Comparison of ENCODE assay signal across 1 cellular context in the genomic region with DNA sequence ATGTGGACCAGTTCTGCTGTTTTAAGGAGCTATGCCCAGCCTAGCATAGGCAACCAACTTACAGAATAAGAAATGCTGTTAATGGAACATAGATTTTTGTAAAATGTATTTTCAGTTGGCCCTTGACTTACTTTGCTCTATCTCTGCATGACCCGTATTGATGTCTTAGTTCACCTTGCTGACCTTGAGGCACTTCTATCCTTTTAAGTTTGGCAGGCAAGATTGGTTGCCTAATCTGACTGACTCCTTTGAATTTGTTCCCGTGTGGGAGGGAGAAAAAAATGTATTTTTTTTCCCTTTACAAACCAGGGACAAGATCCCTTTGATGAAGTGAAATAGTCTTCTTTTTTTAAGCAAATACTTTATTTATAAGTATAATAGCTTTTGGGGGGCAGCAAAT.
TF ChIP-seq lines count a peak whose summit lies in the region.

No MANE protein-coding gene starts in this region.

TF ChIP-seq in HepG2, 621 proteins besides CTCF, POLR2A, EP300 and RAD21 (continued from another document and continues in another):
- no peak for TF ChIP-seq FOXO4 (CRISPR knock-in tag; conservative IDR thresholded peaks at IDR 0.05)
- no peak for TF ChIP-seq ZNF138 (CRISPR knock-in tag; IDR thresholded peaks at IDR 0.05; ENCODE audit: low read depth)
- TF ChIP-seq MYPOP (CRISPR knock-in tag; IDR thresholded peaks at IDR 0.05): no peak
- no peak for TF ChIP-seq SRSF9 (IDR thresholded peaks at IDR 0.05; ENCODE audit: borderline replicate concordance, insufficient read depth, low read depth, low read length, poor library complexity, severe bottlenecking)
- TF ChIP-seq SKIL (CRISPR knock-in tag; IDR thresholded peaks at IDR 0.05; ENCODE audit: borderline replicate concordance): no peak
- no peak for TF ChIP-seq RELA (CRISPR knock-in tag; IDR thresholded peaks at IDR 0.05)
- TF ChIP-seq ZSCAN30 (CRISPR knock-in tag; IDR thresholded peaks at IDR 0.05): no peak
- TF ChIP-seq, protein P1, sequence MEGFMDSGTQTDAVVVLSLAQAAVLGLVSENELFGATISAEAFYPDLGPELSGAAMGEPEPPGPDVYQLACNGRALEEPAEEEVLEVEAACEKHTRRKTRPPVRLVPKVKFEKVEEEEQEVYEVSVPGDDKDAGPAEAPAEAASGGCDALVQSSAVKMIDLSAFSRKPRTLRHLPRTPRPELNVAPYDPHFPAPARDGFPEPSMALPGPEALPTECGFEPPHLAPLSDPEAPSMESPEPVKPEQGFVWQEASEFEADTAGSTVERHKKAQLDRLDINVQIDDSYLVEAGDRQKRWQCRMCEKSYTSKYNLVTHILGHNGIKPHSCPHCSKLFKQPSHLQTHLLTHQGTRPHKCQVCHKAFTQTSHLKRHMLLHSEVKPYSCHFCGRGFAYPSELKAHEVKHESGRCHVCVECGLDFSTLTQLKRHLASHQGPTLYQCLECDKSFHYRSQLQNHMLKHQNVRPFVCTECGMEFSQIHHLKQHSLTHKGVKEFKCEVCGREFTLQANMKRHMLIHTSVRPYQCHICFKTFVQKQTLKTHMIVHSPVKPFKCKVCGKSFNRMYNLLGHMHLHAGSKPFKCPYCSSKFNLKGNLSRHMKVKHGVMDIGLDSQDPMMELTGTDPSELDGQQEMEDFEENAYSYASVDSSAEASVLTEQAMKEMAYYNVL (CRISPR knock-in tag; IDR thresholded peaks at IDR 0.05; ENCODE audit: borderline replicate concordance): peak; percentile 85
- no peak for TF ChIP-seq ZNF512 (CRISPR knock-in tag; IDR thresholded peaks at IDR 0.05)
- no peak for TF ChIP-seq HMGA1 (CRISPR knock-in tag; conservative IDR thresholded peaks at IDR 0.05)
- TF ChIP-seq, protein P2, sequence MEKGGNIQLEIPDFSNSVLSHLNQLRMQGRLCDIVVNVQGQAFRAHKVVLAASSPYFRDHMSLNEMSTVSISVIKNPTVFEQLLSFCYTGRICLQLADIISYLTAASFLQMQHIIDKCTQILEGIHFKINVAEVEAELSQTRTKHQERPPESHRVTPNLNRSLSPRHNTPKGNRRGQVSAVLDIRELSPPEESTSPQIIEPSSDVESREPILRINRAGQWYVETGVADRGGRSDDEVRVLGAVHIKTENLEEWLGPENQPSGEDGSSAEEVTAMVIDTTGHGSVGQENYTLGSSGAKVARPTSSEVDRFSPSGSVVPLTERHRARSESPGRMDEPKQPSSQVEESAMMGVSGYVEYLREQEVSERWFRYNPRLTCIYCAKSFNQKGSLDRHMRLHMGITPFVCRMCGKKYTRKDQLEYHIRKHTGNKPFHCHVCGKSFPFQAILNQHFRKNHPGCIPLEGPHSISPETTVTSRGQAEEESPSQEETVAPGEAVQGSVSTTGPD (CRISPR knock-in tag; IDR thresholded peaks at IDR 0.05): no peak
- TF ChIP-seq, protein P3, sequence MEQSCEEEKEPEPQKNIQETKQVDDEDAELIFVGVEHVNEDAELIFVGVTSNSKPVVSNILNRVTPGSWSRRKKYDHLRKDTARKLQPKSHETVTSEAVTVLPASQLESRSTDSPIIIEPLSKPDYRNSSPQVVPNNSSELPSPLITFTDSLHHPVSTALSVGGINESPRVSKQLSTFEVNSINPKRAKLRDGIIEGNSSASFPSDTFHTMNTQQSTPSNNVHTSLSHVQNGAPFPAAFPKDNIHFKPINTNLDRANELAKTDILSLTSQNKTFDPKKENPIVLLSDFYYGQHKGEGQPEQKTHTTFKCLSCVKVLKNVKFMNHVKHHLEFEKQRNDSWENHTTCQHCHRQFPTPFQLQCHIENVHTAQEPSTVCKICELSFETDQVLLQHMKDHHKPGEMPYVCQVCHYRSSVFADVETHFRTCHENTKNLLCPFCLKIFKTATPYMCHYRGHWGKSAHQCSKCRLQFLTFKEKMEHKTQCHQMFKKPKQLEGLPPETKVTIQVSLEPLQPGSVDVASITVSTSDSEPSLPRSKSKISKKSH (CRISPR knock-in tag; IDR thresholded peaks at IDR 0.05; ENCODE audit: borderline replicate concordance): no peak
- TF ChIP-seq NFYB (CRISPR knock-in tag; IDR thresholded peaks at IDR 0.05): no peak
- TF ChIP-seq ZNF570 (CRISPR knock-in tag; IDR thresholded peaks at IDR 0.05; ENCODE audit: borderline replicate concordance): no peak
- TF ChIP-seq NAIF1 (CRISPR knock-in tag; IDR thresholded peaks at IDR 0.05; ENCODE audit: borderline replicate concordance): no peak
- TF ChIP-seq ZHX1 (CRISPR knock-in tag; IDR thresholded peaks at IDR 0.05; ENCODE audit: low read depth): no peak
- TF ChIP-seq SMARCE1 (IDR thresholded peaks at IDR 0.05; ENCODE audit: borderline replicate concordance): no peak
- TF ChIP-seq HIC2 (CRISPR knock-in tag; IDR thresholded peaks at IDR 0.05; ENCODE audit: low read depth): no peak
- TF ChIP-seq POLR2AphosphoS2 (IDR thresholded peaks at IDR 0.05; ENCODE audit: low read depth, low read length): no peak
- TF ChIP-seq ZNF558 (CRISPR knock-in tag; IDR thresholded peaks at IDR 0.05; ENCODE audit: borderline replicate concordance): no peak
- peak; percentile 69; the same call in 1 of the 2 replicates for TF ChIP-seq THRA (CRISPR knock-in tag; IDR thresholded peaks at IDR 0.05; ENCODE audit: borderline replicate concordance)
- TF ChIP-seq POLR2G (IDR thresholded peaks at IDR 0.05; ENCODE audit: low read depth, low read length): no peak
- no peak for TF ChIP-seq ZNF180 (CRISPR knock-in tag; IDR thresholded peaks at IDR 0.05; ENCODE audit: borderline replicate concordance, low read depth)
- TF ChIP-seq STAG1 (CRISPR knock-in tag; IDR thresholded peaks at IDR 0.05): no peak; the same call in 1 of the 2 replicates
- TF ChIP-seq POLR2AphosphoS5 (IDR thresholded peaks at IDR 0.05; ENCODE audit: low read depth, low read length): no peak
- no peak for TF ChIP-seq LCORL (IDR thresholded peaks at IDR 0.05)
- TF ChIP-seq LCORL (CRISPR knock-in tag; IDR thresholded peaks at IDR 0.05): 0 out of 2 replicates have a peak, but pooled peaks have one; percentile 27
- no peak for TF ChIP-seq ZNF792 (CRISPR knock-in tag; IDR thresholded peaks at IDR 0.05)
- no peak for TF ChIP-seq NR3C1 (CRISPR knock-in tag; IDR thresholded peaks at IDR 0.05)
- TF ChIP-seq ZNF343 (CRISPR knock-in tag; IDR thresholded peaks at IDR 0.05): no peak
- TF ChIP-seq, protein P4, sequence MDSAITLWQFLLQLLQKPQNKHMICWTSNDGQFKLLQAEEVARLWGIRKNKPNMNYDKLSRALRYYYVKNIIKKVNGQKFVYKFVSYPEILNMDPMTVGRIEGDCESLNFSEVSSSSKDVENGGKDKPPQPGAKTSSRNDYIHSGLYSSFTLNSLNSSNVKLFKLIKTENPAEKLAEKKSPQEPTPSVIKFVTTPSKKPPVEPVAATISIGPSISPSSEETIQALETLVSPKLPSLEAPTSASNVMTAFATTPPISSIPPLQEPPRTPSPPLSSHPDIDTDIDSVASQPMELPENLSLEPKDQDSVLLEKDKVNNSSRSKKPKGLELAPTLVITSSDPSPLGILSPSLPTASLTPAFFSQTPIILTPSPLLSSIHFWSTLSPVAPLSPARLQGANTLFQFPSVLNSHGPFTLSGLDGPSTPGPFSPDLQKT (CRISPR knock-in tag; IDR thresholded peaks at IDR 0.05; ENCODE audit: borderline replicate concordance): no peak
- peak; percentile 69; the same call in 1 of the 2 replicates for TF ChIP-seq ONECUT2 (CRISPR knock-in tag; IDR thresholded peaks at IDR 0.05)
- TF ChIP-seq HNF4A (CRISPR knock-in tag; IDR thresholded peaks at IDR 0.05): peak; percentile 82
- TF ChIP-seq, protein P5, sequence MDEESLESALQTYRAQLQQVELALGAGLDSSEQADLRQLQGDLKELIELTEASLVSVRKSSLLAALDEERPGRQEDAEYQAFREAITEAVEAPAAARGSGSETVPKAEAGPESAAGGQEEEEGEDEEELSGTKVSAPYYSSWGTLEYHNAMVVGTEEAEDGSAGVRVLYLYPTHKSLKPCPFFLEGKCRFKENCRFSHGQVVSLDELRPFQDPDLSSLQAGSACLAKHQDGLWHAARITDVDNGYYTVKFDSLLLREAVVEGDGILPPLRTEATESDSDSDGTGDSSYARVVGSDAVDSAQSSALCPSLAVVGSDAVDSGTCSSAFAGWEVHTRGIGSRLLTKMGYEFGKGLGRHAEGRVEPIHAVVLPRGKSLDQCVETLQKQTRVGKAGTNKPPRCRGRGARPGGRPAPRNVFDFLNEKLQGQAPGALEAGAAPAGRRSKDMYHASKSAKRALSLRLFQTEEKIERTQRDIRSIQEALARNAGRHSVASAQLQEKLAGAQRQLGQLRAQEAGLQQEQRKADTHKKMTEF (CRISPR knock-in tag; IDR thresholded peaks at IDR 0.05): peak; percentile 27; the same call in 1 of the 2 replicates
